Comparison of ENCODE assay signal across 1 cellular context in the genomic region with DNA sequence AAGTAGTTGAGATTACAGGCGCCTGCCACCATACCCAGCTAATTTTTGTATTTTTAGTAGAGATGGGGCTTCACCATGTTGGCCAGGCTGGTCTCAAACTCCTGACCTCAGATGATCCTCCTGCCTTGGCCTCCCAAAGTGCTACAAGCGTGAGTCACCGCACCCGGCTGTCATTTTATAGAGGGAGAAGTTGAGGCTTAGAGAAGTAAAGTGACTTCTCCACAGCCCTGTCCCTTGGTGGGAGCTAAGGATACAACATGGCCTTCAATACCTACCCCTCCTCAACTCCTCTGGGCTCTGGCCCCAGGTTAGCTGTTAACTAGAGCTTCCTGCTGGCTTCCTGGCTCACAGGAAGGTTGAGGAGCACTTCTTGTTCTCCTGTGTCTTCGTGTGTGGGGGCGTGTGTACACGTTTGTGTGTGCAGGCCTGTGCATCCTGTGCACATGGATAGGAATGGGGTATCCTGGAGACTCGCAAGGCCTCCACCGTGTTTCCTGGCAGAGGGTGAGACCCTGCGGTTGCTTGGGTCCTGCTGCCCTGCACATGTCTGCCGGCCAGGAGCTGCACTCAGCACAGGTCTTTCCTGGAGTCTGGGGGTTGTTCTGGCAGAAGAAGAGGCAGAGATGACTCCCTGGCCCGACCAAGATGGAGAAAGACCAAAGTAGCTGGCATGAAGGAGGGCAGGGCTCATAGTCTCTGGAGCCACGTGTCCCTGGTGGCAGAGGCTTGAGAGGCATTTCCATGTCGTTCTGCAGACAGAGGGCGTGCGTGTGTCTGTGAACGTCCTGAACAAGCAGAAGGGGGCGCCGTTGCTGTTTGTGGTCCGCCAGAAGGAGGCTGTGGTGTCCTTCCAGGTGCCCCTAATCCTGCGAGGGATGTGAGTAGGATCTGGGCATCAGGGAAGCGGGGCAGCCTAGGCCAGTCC.
TF ChIP-seq lines count a peak whose summit lies in the region.

No MANE protein-coding gene starts in this region.

TF ChIP-seq in K562, 482 proteins besides CTCF, POLR2A, EP300 and RAD21 (continued from another document and continues in another):
- TF ChIP-seq TEAD4 (IDR thresholded peaks at IDR 0.05; ENCODE audit: low read length) (peak; percentile 30; the same call in 1 of the 2 replicates), TEAD4 (CRISPR knock-in tag; IDR thresholded peaks at IDR 0.05; ENCODE audit: borderline replicate concordance) (no peak), WHSC1 (IDR thresholded peaks at IDR 0.05; ENCODE audit: low read length) (no peak), ZNF584 (CRISPR knock-in tag; IDR thresholded peaks at IDR 0.05; ENCODE audit: low read depth) (no peak), NONO (IDR thresholded peaks at IDR 0.05; ENCODE audit: low read depth in 2 of 2, low read length in 1 of 2) (no peak), CSDE1 (IDR thresholded peaks at IDR 0.05) (no peak), ZNF347 (CRISPR knock-in tag; IDR thresholded peaks at IDR 0.05; ENCODE audit: low read depth) (no peak), POLR3G (IDR thresholded peaks at IDR 0.05; ENCODE audit: extremely low read depth, insufficient read length, insufficient replicate concordance) (no peak), MCM5 (IDR thresholded peaks at IDR 0.05; ENCODE audit: low read depth) (no peak), ATF7 (IDR thresholded peaks at IDR 0.05) (0 out of 2 replicates have a peak, but pooled peaks have one; percentile 25), ZNF778 (CRISPR knock-in tag; IDR thresholded peaks at IDR 0.05) (no peak), PTTG1 (tag; IDR thresholded peaks at IDR 0.05; ENCODE audit: low read depth) (no peak), ZNF3 (CRISPR knock-in tag; IDR thresholded peaks at IDR 0.05) (no peak), MED1 (CRISPR knock-in tag; IDR thresholded peaks at IDR 0.05; ENCODE audit: borderline replicate concordance) (no peak), ZNF23 (CRISPR knock-in tag; IDR thresholded peaks at IDR 0.05) (no peak), GTF2A2 (tag; IDR thresholded peaks at IDR 0.05) (no peak), ZNF586 (CRISPR knock-in tag; conservative IDR thresholded peaks at IDR 0.05) (no peak), ILK (tag; IDR thresholded peaks at IDR 0.05; ENCODE audit: borderline replicate concordance, low read depth) (no peak), ZNF707 (CRISPR knock-in tag; conservative IDR thresholded peaks at IDR 0.05) (no peak), ZFP1 (CRISPR knock-in tag; IDR thresholded peaks at IDR 0.05) (no peak), NELFE (IDR thresholded peaks at IDR 0.05; ENCODE audit: insufficient read depth, insufficient read length) (no peak), XRCC3 (IDR thresholded peaks at IDR 0.05) (no peak), SRSF7 (optimal IDR thresholded peaks at IDR 0.05; ENCODE audit: low read depth, low read length) (no peak), ETV5 (CRISPR knock-in tag; IDR thresholded peaks at IDR 0.05; ENCODE audit: low read depth) (no peak), NCOA1 (IDR thresholded peaks at IDR 0.05; ENCODE audit: low read depth) (no peak), SMAD2 (IDR thresholded peaks at IDR 0.05; ENCODE audit: low read depth, low read length) (no peak), DACH1 (IDR thresholded peaks at IDR 0.05; ENCODE audit: partially characterized antibody) (no peak), ZNF143 (CRISPR knock-in tag; IDR thresholded peaks at IDR 0.05) (no peak), IFI16 (CRISPR knock-in tag; IDR thresholded peaks at IDR 0.05) (no peak), ZNF77 (CRISPR knock-in tag; IDR thresholded peaks at IDR 0.05) (no peak), FOSL1 (tag; conservative IDR thresholded peaks at IDR 0.05) (no peak), GTF2F1 (IDR thresholded peaks at IDR 0.05; ENCODE audit: low read depth, low read length) (no peak), NR3C1 (CRISPR knock-in tag; IDR thresholded peaks at IDR 0.05) (no peak)
- TF ChIP-seq, protein P1, sequence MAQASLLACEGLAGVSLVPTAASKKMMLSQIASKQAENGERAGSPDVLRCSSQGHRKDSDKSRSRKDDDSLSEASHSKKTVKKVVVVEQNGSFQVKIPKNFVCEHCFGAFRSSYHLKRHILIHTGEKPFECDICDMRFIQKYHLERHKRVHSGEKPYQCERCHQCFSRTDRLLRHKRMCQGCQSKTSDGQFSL (CRISPR knock-in tag; IDR thresholded peaks at IDR 0.05), result no peak
- TF ChIP-seq, protein P1 (tag; IDR thresholded peaks at IDR 0.05), result no peak
- TF ChIP-seq, protein P2, sequence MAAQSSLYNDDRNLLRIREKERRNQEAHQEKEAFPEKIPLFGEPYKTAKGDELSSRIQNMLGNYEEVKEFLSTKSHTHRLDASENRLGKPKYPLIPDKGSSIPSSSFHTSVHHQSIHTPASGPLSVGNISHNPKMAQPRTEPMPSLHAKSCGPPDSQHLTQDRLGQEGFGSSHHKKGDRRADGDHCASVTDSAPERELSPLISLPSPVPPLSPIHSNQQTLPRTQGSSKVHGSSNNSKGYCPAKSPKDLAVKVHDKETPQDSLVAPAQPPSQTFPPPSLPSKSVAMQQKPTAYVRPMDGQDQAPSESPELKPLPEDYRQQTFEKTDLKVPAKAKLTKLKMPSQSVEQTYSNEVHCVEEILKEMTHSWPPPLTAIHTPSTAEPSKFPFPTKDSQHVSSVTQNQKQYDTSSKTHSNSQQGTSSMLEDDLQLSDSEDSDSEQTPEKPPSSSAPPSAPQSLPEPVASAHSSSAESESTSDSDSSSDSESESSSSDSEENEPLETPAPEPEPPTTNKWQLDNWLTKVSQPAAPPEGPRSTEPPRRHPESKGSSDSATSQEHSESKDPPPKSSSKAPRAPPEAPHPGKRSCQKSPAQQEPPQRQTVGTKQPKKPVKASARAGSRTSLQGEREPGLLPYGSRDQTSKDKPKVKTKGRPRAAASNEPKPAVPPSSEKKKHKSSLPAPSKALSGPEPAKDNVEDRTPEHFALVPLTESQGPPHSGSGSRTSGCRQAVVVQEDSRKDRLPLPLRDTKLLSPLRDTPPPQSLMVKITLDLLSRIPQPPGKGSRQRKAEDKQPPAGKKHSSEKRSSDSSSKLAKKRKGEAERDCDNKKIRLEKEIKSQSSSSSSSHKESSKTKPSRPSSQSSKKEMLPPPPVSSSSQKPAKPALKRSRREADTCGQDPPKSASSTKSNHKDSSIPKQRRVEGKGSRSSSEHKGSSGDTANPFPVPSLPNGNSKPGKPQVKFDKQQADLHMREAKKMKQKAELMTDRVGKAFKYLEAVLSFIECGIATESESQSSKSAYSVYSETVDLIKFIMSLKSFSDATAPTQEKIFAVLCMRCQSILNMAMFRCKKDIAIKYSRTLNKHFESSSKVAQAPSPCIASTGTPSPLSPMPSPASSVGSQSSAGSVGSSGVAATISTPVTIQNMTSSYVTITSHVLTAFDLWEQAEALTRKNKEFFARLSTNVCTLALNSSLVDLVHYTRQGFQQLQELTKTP (IDR thresholded peaks at IDR 0.05; ENCODE audit: low read depth in 1 of 2, partially characterized antibody in 2 of 2), result no peak
- TF ChIP-seq, protein P3, sequence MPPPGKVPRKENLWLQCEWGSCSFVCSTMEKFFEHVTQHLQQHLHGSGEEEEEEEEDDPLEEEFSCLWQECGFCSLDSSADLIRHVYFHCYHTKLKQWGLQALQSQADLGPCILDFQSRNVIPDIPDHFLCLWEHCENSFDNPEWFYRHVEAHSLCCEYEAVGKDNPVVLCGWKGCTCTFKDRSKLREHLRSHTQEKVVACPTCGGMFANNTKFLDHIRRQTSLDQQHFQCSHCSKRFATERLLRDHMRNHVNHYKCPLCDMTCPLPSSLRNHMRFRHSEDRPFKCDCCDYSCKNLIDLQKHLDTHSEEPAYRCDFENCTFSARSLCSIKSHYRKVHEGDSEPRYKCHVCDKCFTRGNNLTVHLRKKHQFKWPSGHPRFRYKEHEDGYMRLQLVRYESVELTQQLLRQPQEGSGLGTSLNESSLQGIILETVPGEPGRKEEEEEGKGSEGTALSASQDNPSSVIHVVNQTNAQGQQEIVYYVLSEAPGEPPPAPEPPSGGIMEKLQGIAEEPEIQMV (tag; conservative IDR thresholded peaks at IDR 0.05; ENCODE audit: low read depth), result 0 out of 2 replicates have a peak, but pooled peaks have one; percentile 35
- TF ChIP-seq, protein P4, sequence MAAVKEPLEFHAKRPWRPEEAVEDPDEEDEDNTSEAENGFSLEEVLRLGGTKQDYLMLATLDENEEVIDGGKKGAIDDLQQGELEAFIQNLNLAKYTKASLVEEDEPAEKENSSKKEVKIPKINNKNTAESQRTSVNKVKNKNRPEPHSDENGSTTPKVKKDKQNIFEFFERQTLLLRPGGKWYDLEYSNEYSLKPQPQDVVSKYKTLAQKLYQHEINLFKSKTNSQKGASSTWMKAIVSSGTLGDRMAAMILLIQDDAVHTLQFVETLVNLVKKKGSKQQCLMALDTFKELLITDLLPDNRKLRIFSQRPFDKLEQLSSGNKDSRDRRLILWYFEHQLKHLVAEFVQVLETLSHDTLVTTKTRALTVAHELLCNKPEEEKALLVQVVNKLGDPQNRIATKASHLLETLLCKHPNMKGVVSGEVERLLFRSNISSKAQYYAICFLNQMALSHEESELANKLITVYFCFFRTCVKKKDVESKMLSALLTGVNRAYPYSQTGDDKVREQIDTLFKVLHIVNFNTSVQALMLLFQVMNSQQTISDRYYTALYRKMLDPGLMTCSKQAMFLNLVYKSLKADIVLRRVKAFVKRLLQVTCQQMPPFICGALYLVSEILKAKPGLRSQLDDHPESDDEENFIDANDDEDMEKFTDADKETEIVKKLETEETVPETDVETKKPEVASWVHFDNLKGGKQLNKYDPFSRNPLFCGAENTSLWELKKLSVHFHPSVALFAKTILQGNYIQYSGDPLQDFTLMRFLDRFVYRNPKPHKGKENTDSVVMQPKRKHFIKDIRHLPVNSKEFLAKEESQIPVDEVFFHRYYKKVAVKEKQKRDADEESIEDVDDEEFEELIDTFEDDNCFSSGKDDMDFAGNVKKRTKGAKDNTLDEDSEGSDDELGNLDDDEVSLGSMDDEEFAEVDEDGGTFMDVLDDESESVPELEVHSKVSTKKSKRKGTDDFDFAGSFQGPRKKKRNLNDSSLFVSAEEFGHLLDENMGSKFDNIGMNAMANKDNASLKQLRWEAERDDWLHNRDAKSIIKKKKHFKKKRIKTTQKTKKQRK (IDR thresholded peaks at IDR 0.05; ENCODE audit: borderline replicate concordance, low read depth, low read length), result no peak
- TF ChIP-seq, protein P5, sequence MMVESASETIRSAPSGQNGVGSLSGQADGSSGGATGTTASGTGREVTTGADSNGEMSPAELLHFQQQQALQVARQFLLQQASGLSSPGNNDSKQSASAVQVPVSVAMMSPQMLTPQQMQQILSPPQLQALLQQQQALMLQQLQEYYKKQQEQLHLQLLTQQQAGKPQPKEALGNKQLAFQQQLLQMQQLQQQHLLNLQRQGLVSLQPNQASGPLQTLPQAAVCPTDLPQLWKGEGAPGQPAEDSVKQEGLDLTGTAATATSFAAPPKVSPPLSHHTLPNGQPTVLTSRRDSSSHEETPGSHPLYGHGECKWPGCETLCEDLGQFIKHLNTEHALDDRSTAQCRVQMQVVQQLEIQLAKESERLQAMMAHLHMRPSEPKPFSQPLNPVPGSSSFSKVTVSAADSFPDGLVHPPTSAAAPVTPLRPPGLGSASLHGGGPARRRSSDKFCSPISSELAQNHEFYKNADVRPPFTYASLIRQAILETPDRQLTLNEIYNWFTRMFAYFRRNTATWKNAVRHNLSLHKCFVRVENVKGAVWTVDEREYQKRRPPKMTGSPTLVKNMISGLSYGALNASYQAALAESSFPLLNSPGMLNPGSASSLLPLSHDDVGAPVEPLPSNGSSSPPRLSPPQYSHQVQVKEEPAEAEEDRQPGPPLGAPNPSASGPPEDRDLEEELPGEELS (CRISPR knock-in tag; IDR thresholded peaks at IDR 0.05; ENCODE audit: borderline replicate concordance), result no peak
- TF ChIP-seq, protein P6, sequence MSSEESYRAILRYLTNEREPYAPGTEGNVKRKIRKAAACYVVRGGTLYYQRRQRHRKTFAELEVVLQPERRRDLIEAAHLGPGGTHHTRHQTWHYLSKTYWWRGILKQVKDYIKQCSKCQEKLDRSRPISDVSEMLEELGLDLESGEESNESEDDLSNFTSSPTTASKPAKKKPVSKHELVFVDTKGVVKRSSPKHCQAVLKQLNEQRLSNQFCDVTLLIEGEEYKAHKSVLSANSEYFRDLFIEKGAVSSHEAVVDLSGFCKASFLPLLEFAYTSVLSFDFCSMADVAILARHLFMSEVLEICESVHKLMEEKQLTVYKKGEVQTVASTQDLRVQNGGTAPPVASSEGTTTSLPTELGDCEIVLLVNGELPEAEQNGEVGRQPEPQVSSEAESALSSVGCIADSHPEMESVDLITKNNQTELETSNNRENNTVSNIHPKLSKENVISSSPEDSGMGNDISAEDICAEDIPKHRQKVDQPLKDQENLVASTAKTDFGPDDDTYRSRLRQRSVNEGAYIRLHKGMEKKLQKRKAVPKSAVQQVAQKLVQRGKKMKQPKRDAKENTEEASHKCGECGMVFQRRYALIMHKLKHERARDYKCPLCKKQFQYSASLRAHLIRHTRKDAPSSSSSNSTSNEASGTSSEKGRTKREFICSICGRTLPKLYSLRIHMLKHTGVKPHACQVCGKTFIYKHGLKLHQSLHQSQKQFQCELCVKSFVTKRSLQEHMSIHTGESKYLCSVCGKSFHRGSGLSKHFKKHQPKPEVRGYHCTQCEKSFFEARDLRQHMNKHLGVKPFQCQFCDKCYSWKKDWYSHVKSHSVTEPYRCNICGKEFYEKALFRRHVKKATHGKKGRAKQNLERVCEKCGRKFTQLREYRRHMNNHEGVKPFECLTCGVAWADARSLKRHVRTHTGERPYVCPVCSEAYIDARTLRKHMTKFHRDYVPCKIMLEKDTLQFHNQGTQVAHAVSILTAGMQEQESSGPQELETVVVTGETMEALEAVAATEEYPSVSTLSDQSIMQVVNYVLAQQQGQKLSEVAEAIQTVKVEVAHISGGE (CRISPR knock-in tag; IDR thresholded peaks at IDR 0.05), result no peak
- TF ChIP-seq, protein P7, sequence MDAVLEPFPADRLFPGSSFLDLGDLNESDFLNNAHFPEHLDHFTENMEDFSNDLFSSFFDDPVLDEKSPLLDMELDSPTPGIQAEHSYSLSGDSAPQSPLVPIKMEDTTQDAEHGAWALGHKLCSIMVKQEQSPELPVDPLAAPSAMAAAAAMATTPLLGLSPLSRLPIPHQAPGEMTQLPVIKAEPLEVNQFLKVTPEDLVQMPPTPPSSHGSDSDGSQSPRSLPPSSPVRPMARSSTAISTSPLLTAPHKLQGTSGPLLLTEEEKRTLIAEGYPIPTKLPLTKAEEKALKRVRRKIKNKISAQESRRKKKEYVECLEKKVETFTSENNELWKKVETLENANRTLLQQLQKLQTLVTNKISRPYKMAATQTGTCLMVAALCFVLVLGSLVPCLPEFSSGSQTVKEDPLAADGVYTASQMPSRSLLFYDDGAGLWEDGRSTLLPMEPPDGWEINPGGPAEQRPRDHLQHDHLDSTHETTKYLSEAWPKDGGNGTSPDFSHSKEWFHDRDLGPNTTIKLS (IDR thresholded peaks at IDR 0.05; ENCODE audit: borderline replicate concordance, low read depth), result peak; percentile 61; the same call in 1 of the 2 replicates
- TF ChIP-seq, protein P8, sequence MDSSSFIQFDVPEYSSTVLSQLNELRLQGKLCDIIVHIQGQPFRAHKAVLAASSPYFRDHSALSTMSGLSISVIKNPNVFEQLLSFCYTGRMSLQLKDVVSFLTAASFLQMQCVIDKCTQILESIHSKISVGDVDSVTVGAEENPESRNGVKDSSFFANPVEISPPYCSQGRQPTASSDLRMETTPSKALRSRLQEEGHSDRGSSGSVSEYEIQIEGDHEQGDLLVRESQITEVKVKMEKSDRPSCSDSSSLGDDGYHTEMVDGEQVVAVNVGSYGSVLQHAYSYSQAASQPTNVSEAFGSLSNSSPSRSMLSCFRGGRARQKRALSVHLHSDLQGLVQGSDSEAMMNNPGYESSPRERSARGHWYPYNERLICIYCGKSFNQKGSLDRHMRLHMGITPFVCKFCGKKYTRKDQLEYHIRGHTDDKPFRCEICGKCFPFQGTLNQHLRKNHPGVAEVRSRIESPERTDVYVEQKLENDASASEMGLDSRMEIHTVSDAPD (CRISPR knock-in tag; IDR thresholded peaks at IDR 0.05), result no peak
